11 cellular contexts compared by ENCODE assay signal in the genomic region with DNA sequence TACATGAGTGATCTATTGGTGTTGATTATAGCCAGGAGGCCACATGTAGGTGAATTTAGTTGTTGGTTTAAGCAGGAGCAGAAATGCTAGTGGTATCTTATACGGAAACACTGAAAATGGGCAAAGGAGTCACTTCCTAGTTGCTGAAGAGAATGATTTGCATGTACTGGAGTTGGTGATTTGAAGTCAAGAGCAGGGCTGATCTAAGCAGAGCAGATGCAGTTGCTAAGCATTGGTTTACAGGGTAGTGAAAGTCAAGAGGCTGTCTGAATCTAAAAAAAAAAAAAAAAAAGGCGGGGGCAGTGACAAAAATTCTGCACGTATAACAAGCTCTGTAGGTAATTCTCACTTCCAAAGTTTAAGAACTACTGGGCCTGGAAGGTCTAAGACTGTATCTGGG. TPM values are rescaled to one million over a fixed set of nuclear protein-coding genes. Genes with fewer than 3 reads are reported as not detected.
DNase-seq lines count a peak whose midpoint lies in the region; ATAC-seq and TF ChIP-seq lines count a peak whose summit lies in the region.
"Had no signal": no experiment of that assay in that cellular context is flagged by ENCODE, and none has a peak within 500 bp of the region (broad histone marks: within the 10 kb centered on the region; RNA-seq: fewer than 3 reads in every experiment).

No MANE protein-coding gene starts in this region.

- ATAC-seq in GM21737 (IDR thresholded peaks at IDR 0.05; ENCODE audit: unreplicated experiment) (peak; percentile 65), HG03280 (IDR thresholded peaks at IDR 0.05; ENCODE audit: unreplicated experiment) (peak; percentile 75)
- no peak for ATAC-seq in naive thymus-derived CD8-positive, alpha-beta T cell

- H3K23ac ChIP-seq in trophoblast cell (ENCODE audit: low read length), result no peak overlapping the region

- H3K27me3 Mint-ChIP-seq in CD14-positive monocyte (ENCODE audit: low read depth in 3 of 3), result peaks cover 0 to 4% (median 0%) of the 10 kb centered on the region in 3 donors
- H3K27me3 Mint-ChIP-seq in naive thymus-derived CD8-positive, alpha-beta T cell, result peaks cover 0 to 1% (median 0%) of the 10 kb centered on the region in 5 donors
- H3K27me3 Mint-ChIP-seq: central memory CD8-positive, alpha-beta T cell had no signal

- H3K36me3 ChIP-seq in trophoblast cell (ENCODE audit: control insufficient read depth in 1 of 2, insufficient read depth in 2 of 2, low read length in 2 of 2), result no peaks in the 10 kb centered on the region
- H3K36me3 ChIP-seq: tibial nerve had no signal

- no peak overlapping the region for H2AK5ac ChIP-seq in trophoblast cell (ENCODE audit: low read length)

- peaks cover 0 to 5% (median 0%) of the 10 kb centered on the region in 7 donors for H3K9me3 Mint-ChIP-seq in CD14-positive monocyte
- H3K9me3 Mint-ChIP-seq in naive thymus-derived CD8-positive, alpha-beta T cell, result no peaks in the 10 kb centered on the region
- H3K9me3 Mint-ChIP-seq: central memory CD8-positive, alpha-beta T cell had no signal

- no peaks in the 10 kb centered on the region for H3K79me2 ChIP-seq in trophoblast cell (ENCODE audit: control insufficient read depth, insufficient read depth, low read length, poor library complexity)

- WGBS in trophoblast cell (ENCODE audit: extremely low coverage, insufficient coverage, insufficient read length), result no CpG with 5 or more reads among the region's 3 CpGs

- no peak overlapping the region for H3K18ac ChIP-seq in trophoblast cell (ENCODE audit: low read length)

- H3K4ac ChIP-seq in trophoblast cell (ENCODE audit: low read depth, low read length), result no peak overlapping the region

- no peak overlapping the region for H4K8ac ChIP-seq in trophoblast cell (ENCODE audit: low read depth, low read length)

- H3K27ac Mint-ChIP-seq in CD14-positive monocyte, result peak overlapping the region in 1 of 7 donors; percentile 37
- H3K27ac Mint-ChIP-seq in naive thymus-derived CD8-positive, alpha-beta T cell, result no peak overlapping the region

- no peak for TF ChIP-seq CTCF in CD14-positive monocyte (IDR thresholded peaks at IDR 0.05)

- intact Hi-C loops in CD14-positive monocyte (cut with micrococcal nuclease), result no loop called here

- no peak overlapping the region for H3K27ac ChIP-seq in trophoblast cell (ENCODE audit: low read depth, low read length)
- H3K27ac ChIP-seq: tibial nerve had no signal

- H3K9me3 ChIP-seq in trophoblast cell (ENCODE audit: insufficient read depth, low read depth, low read length), result no peaks in the 10 kb centered on the region
- H3K9me3 ChIP-seq: tibial nerve had no signal

- no peak overlapping the region for H2BK5ac ChIP-seq in trophoblast cell (ENCODE audit: low read depth, low read length, poor library complexity)

- H4K91ac ChIP-seq in trophoblast cell (ENCODE audit: low read depth, low read length), result no peak overlapping the region

- no peak overlapping the region for H3K4me3 ChIP-seq in trophoblast cell (ENCODE audit: low read depth, low read length)
- H3K4me3 ChIP-seq: tibial nerve had no signal

- POLR2A ChIA-PET in naive thymus-derived CD8-positive, alpha-beta T cell (lab: Charles Lee), result no interaction called here

- H3K79me1 ChIP-seq in trophoblast cell (ENCODE audit: low read length), result peaks cover 4% of the 10 kb centered on the region

- no peak overlapping the region for H2AFZ ChIP-seq in trophoblast cell (ENCODE audit: insufficient read depth, low read length, poor library complexity)

- no peak overlapping the region for H3K4me3 Mint-ChIP-seq in CD14-positive monocyte
- H3K4me3 Mint-ChIP-seq in naive thymus-derived CD8-positive, alpha-beta T cell, result no peak overlapping the region
- H3K4me3 Mint-ChIP-seq: central memory CD8-positive, alpha-beta T cell had no signal

- DNase-seq in NCI-H1417 (lab: John Stamatoyannopoulos, UW) (peak in 2 of 3 experiments; percentile 25 to 31), NCI-H1417 treated with DMSO at 0.1 percent for 48 hours (lab: John Stamatoyannopoulos, UW) (no peak), trophoblast cell (peak; percentile 7 to 58), CD14-positive monocyte (ENCODE audit: low spot score) (no peak), anterior cingulate cortex (lab: John Stamatoyannopoulos, UW) (no peak)
- no peak for DNase-seq in naive thymus-derived CD8-positive, alpha-beta T cell
- DNase-seq: T-helper 2 cell had no signal

- no peak overlapping the region for H4K12ac ChIP-seq in trophoblast cell (ENCODE audit: low read depth, low read length)

- H2BK120ac ChIP-seq in trophoblast cell (ENCODE audit: insufficient read depth, low read length, poor library complexity), result no peak overlapping the region

- no peaks in the 10 kb centered on the region for H3K27me3 ChIP-seq in trophoblast cell (ENCODE audit: insufficient read depth, low read length)

- no peak overlapping the region for H3K9ac ChIP-seq in trophoblast cell (ENCODE audit: low read length)

- H3K4me1 ChIP-seq in trophoblast cell (ENCODE audit: control insufficient read depth in 1 of 2, insufficient read depth in 2 of 2, low read length in 2 of 2), result no peaks in the 10 kb centered on the region

- no peak overlapping the region for H3K14ac ChIP-seq in trophoblast cell (ENCODE audit: low read length)

- peaks cover 20% of the 10 kb centered on the region for H3K4me1 Mint-ChIP-seq in CD14-positive monocyte
- H3K4me1 Mint-ChIP-seq in naive thymus-derived CD8-positive, alpha-beta T cell, result peaks cover 0 to 16% (median 8%) of the 10 kb centered on the region in 4 donors

- no peak overlapping the region for H3K4me2 ChIP-seq in trophoblast cell (ENCODE audit: low read length)

- H3K36me3 Mint-ChIP-seq in CD14-positive monocyte, result no peaks in the 10 kb centered on the region
- no peaks in the 10 kb centered on the region for H3K36me3 Mint-ChIP-seq in naive thymus-derived CD8-positive, alpha-beta T cell

- H2BK12ac ChIP-seq in trophoblast cell (ENCODE audit: low read length), result no peak overlapping the region

RNA-seq across cellular contexts. Expression of a gene that starts 3.5 kb away (rescaled TPM):
- polyA plus RNA-seq in trophoblast cell (2013), result 18.8 and 19.7 TPM in 2 replicates
- polyA plus RNA-seq in CD14-positive monocyte, result 10 to 100 TPM in 1 of 2 donors, 1 to 10 TPM in 1; 8.8 to 13.0 TPM
- 10 to 100 TPM; 22.1 to 22.7 TPM for total RNA-seq in naive thymus-derived CD8-positive, alpha-beta T cell
- 10 to 100 TPM; 19.3 to 24.3 (median 22.9) TPM for polyA plus RNA-seq in naive thymus-derived CD8-positive, alpha-beta T cell

Comparison
In these comparisons a context has a peak if more than half of its experiments do, and no peak if none do; other contexts are left out.
1. DNase-seq: peak in NCI-H1417 (2 of 3) and trophoblast cell (2 of 2); none in NCI-H1417 treated with DMSO at 0.1 percent for 48 hours (single experiment), CD14-positive monocyte (single experiment), naive thymus-derived CD8-positive, alpha-beta T cell (0 of 10) and anterior cingulate cortex (0 of 58).
2. ATAC-seq: peak in GM21737 (single experiment) and HG03280 (single experiment); none in naive thymus-derived CD8-positive, alpha-beta T cell (0 of 2).